ENCODE assay signal across 10 cellular contexts in the genomic region with DNA sequence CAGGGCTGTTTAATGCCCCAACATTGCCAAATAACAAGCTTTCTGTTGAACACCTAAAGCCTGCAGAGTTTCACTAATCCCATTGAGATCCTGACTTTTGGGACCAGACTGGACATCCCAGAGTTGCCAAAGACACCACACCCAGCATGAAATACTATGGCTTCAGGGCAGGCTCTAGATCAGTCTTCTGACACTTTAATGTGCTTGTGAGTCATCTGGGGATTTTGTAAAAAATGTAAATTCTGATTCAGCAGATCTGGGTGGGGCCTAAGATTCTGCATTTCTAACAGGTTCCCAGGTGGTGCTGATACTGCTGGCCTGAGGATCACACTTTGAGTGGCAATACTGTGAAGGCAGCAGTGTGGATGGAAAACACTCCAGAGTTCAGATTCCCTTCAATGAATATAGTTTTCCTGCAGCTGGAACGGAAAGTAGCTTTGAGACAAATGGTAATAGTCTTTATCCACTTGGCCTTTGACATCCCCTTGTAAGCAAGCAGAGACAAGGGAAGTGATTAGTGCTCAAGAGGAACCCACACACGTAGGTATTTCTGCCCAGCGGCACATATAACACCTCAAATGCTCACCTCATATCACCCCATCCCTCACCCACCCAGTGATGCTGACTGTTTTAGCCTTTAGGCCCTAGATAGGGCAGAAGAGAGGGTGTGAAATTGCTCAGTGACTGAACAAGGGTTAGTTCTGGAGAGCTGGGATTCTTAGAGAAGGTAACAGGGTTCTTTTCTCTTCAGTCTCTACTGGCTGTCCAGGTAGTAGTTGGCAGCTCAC. TPM values are rescaled to one million over a fixed set of nuclear protein-coding genes. Genes with fewer than 3 reads are reported as not detected.
DNase-seq lines count a peak whose midpoint lies in the region; ATAC-seq and TF ChIP-seq lines count a peak whose summit lies in the region.
"Had no signal": no experiment of that assay in that cellular context is flagged by ENCODE, and none has a peak within 500 bp of the region (broad histone marks: within the 10 kb centered on the region; RNA-seq: fewer than 3 reads in every experiment).

No MANE protein-coding gene starts in this region.

- peak; percentile 95 for ATAC-seq in activated CD4-positive, alpha-beta T cell treated with anti-CD3 and anti-CD28 coated beads for 36 hours

- in situ Hi-C loops in astrocyte of the spinal cord (cut with HindIII; ENCODE audit: low sequenced_read_pairs): no loop called here

- H3K4me3 ChIP-seq in astrocyte of the spinal cord (ENCODE audit: low read depth, low read length): no peak overlapping the region
- H3K4me3 ChIP-seq: heart right ventricle had no signal

- peak; percentile 45 for DNase-seq in activated CD4-positive, alpha-beta T cell treated with anti-CD3 and anti-CD28 coated beads for 36 hours
- DNase-seq in activated CD4-positive, alpha-beta T cell treated with anti-CD3 and anti-CD28 coated beads, Interleukin-2, amount 50 U/mL, for 1 hour: no peak
- peak; percentile 27 for DNase-seq in HK-2 (ENCODE audit: unreplicated experiment)
- DNase-seq in astrocyte of the spinal cord (ENCODE audit: low read depth, low spot score): peak; percentile 44
- DNase-seq in stimulated activated CD4-positive, alpha-beta T cell treated with anti-CD3 and anti-CD28 coated beads, Interleukin-4, amount 100 ng/mL, for 24 hours: peak; percentile 15
- DNase-seq in cerebellar nuclear complex (lab: John Stamatoyannopoulos, UW): no peak
- no peak for DNase-seq in NCI-H1105 treated with DMSO at 0.1 percent for 48 hours (lab: John Stamatoyannopoulos, UW)
- DNase-seq in NCI-H1105 (lab: John Stamatoyannopoulos, UW): no peak
- DNase-seq: heart right ventricle had no signal

- POLR2A ChIA-PET in activated CD4-positive, alpha-beta T cell treated with anti-CD3 and anti-CD28 coated beads for 36 hours (lab: Charles Lee): interaction anchor here (1.0 kb wide), 1 partner anchor 51 kb away, joined by 3 read pairs; no protein-coding TSS in a partner anchor

- no peak for TF ChIP-seq CTCF in astrocyte of the spinal cord (IDR thresholded peaks at IDR 0.05; ENCODE audit: low read depth, low read length)

- no peaks in the 10 kb centered on the region for H3K36me3 Mint-ChIP-seq in activated CD4-positive, alpha-beta T cell treated with anti-CD3 and anti-CD28 coated beads for 36 hours (ENCODE audit: low read depth)

- no peak overlapping the region for H3K4me3 Mint-ChIP-seq in activated CD4-positive, alpha-beta T cell treated with anti-CD3 and anti-CD28 coated beads for 36 hours
- H3K4me3 Mint-ChIP-seq: B cell had no signal

- peaks cover 27% of the 10 kb centered on the region for H3K4me1 Mint-ChIP-seq in activated CD4-positive, alpha-beta T cell treated with anti-CD3 and anti-CD28 coated beads for 36 hours
- H3K4me1 Mint-ChIP-seq: B cell had no signal

- no peak overlapping the region for H3K27ac Mint-ChIP-seq in activated CD4-positive, alpha-beta T cell treated with anti-CD3 and anti-CD28 coated beads for 36 hours
- H3K27ac Mint-ChIP-seq: B cell had no signal

- intact Hi-C loops in activated CD4-positive, alpha-beta T cell treated with anti-CD3 and anti-CD28 coated beads for 36 hours (cut with DNase I, micrococcal nuclease): loop anchor here (5.0 kb wide), 2 partner anchors 53 to 323 kb away; a partner anchor contains a TSS

- no peaks in the 10 kb centered on the region for H3K27me3 Mint-ChIP-seq in activated CD4-positive, alpha-beta T cell treated with anti-CD3 and anti-CD28 coated beads for 36 hours
- H3K27me3 Mint-ChIP-seq: B cell had no signal

- CTCF ChIA-PET in activated CD4-positive, alpha-beta T cell treated with anti-CD3 and anti-CD28 coated beads for 36 hours (lab: Charles Lee): interaction anchor here (0.6 to 5.3 kb wide), 4 partner anchors 13 to 253 kb away, joined by 3 to 35 read pairs (median 4); no protein-coding TSS in a partner anchor

- no peaks in the 10 kb centered on the region for H3K9me3 Mint-ChIP-seq in activated CD4-positive, alpha-beta T cell treated with anti-CD3 and anti-CD28 coated beads for 36 hours (ENCODE audit: low read depth)

RNA-seq across cellular contexts. Expression of a gene that starts 51.4 kb away (rescaled TPM):
- total RNA-seq in activated CD4-positive, alpha-beta T cell treated with anti-CD3 and anti-CD28 coated beads for 36 hours: 10 to 100 TPM; 29.1 to 31.5 TPM

Comparison
In these comparisons a context has a peak if more than half of its experiments do, and no peak if none do; other contexts are left out.
1. DNase-seq: peak in activated CD4-positive, alpha-beta T cell treated with anti-CD3 and anti-CD28 coated beads for 36 hours (single experiment), HK-2 (single experiment), astrocyte of the spinal cord (single experiment) and stimulated activated CD4-positive, alpha-beta T cell treated with anti-CD3 and anti-CD28 coated beads, Interleukin-4, amount 100 ng/mL, for 24 hours (single experiment); none in activated CD4-positive, alpha-beta T cell treated with anti-CD3 and anti-CD28 coated beads, Interleukin-2, amount 50 U/mL, for 1 hour (single experiment), cerebellar nuclear complex (0 of 2), NCI-H1105 treated with DMSO at 0.1 percent for 48 hours (single experiment) and NCI-H1105 (single experiment).